In the genomic region with DNA sequence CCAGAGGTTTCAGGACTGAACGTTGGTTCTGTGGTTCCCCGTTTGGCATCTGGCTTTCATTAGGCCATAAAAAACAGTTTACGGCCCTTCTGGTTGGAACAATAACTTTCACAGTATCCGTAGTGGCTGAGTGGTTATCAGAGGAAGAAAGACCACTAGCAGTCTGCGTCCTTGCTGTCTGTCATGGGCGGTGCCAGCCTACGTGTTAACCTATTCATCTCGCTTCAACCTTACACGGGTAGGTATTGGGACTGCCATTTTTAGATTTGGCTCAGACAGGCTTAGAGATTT, we compare ENCODE assay signal across 17 cellular contexts. TPM values are rescaled to one million over a fixed set of nuclear protein-coding genes. Genes with fewer than 3 reads are reported as not detected.
DNase-seq lines count a peak whose midpoint lies in the region; FAIRE-seq and TF ChIP-seq lines count a peak whose summit lies in the region.
"Had no signal": no experiment of that assay in that cellular context is flagged by ENCODE, and none has a peak within 500 bp of the region (broad histone marks: within the 10 kb centered on the region; RNA-seq: fewer than 3 reads in every experiment).

No MANE protein-coding gene starts in this region.

- peak overlapping the region; percentile 73 for H3K27ac Mint-ChIP-seq in mesothelial cell of epicardium
- H3K27ac Mint-ChIP-seq in T-helper 2 cell treated with Interferon-gamma antibody and Interleukin-4, amounts not matched to agents 5 μg/mL and 100 μg/mL, for 36 hours = no peak overlapping the region
- no peak overlapping the region for H3K27ac Mint-ChIP-seq in Calu3 (ENCODE audit: unreplicated experiment)
- H3K27ac Mint-ChIP-seq: activated CD8-positive, alpha-beta T cell treated with anti-CD3 and anti-CD28 coated beads, Interleukin-2, amount 10 ng/mL, durations not matched to agents 7 days and 5 days; stimulated activated memory B cell treated with anti-CD40 and anti-IgM and Interleukin-4, amounts not matched to agents 10 μg/mL and 1 μg/mL and 100 μg/mL, for 72 hours had no signal

- in situ Hi-C loops in KBM-7 (cut with MboI; ENCODE audit: low pct_unique_long_range_greater_than_20kb, low sequenced_read_pairs) = no loop called here

- H3K4me3 Mint-ChIP-seq in mesothelial cell of epicardium = no peak overlapping the region
- H3K4me3 Mint-ChIP-seq in T-helper 2 cell treated with Interferon-gamma antibody and Interleukin-4, amounts not matched to agents 5 μg/mL and 100 μg/mL, for 36 hours = no peak overlapping the region
- H3K4me3 Mint-ChIP-seq in Calu3 (ENCODE audit: low read depth, unreplicated experiment) = no peak overlapping the region
- H3K4me3 Mint-ChIP-seq: activated CD8-positive, alpha-beta T cell treated with anti-CD3 and anti-CD28 coated beads, Interleukin-2, amount 10 ng/mL, durations not matched to agents 7 days and 5 days; stimulated activated memory B cell treated with anti-CD40 and anti-IgM and Interleukin-4, amounts not matched to agents 10 μg/mL and 1 μg/mL and 100 μg/mL, for 72 hours had no signal

- H3K9me3 Mint-ChIP-seq in mesothelial cell of epicardium = no peaks in the 10 kb centered on the region
- no peaks in the 10 kb centered on the region for H3K9me3 Mint-ChIP-seq in T-helper 2 cell treated with Interferon-gamma antibody and Interleukin-4, amounts not matched to agents 5 μg/mL and 100 μg/mL, for 36 hours
- H3K9me3 Mint-ChIP-seq in Calu3 (ENCODE audit: low read depth, unreplicated experiment) = no peaks in the 10 kb centered on the region
- H3K9me3 Mint-ChIP-seq: stimulated activated memory B cell treated with anti-CD40 and anti-IgM and Interleukin-4, amounts not matched to agents 10 μg/mL and 1 μg/mL and 100 μg/mL, for 72 hours had no signal

- H3K27me3 Mint-ChIP-seq in mesothelial cell of epicardium (ENCODE audit: low read depth) (no peaks in the 10 kb centered on the region), Calu3 (ENCODE audit: unreplicated experiment) (no peaks in the 10 kb centered on the region)
- no peaks in the 10 kb centered on the region for H3K27me3 Mint-ChIP-seq in T-helper 2 cell treated with Interferon-gamma antibody and Interleukin-4, amounts not matched to agents 5 μg/mL and 100 μg/mL, for 36 hours (ENCODE audit: low read depth)
- H3K27me3 Mint-ChIP-seq: stimulated activated memory B cell treated with anti-CD40 and anti-IgM and Interleukin-4, amounts not matched to agents 10 μg/mL and 1 μg/mL and 100 μg/mL, for 72 hours had no signal

- no peaks in the 10 kb centered on the region for H3K27me3 ChIP-seq in ascending aorta

- H3K4me3 ChIP-seq in ascending aorta = no peak overlapping the region

- BruUV-seq in Calu3 (replicated peaks; lab: Mats Ljungman, UMichigan) = no TSS peak

- H3K27ac ChIP-seq in ascending aorta = peak overlapping the region; percentile 87 to 89
- H3K27ac ChIP-seq: epithelial cell of prostate, KMS-11 had no signal

- H3K36me3 Mint-ChIP-seq in mesothelial cell of epicardium (no peaks in the 10 kb centered on the region), Calu3 (ENCODE audit: insufficient read depth, unreplicated experiment) (peaks cover 12% of the 10 kb centered on the region)
- H3K36me3 Mint-ChIP-seq in T-helper 2 cell treated with Interferon-gamma antibody and Interleukin-4, amounts not matched to agents 5 μg/mL and 100 μg/mL, for 36 hours (ENCODE audit: low read depth) = no peaks in the 10 kb centered on the region
- H3K36me3 Mint-ChIP-seq: stimulated activated memory B cell treated with anti-CD40 and anti-IgM and Interleukin-4, amounts not matched to agents 10 μg/mL and 1 μg/mL and 100 μg/mL, for 72 hours had no signal

- H3K9me3 ChIP-seq in ascending aorta = no peaks in the 10 kb centered on the region

- peaks cover 39% of the 10 kb centered on the region for H3K4me1 Mint-ChIP-seq in mesothelial cell of epicardium
- H3K4me1 Mint-ChIP-seq in T-helper 2 cell treated with Interferon-gamma antibody and Interleukin-4, amounts not matched to agents 5 μg/mL and 100 μg/mL, for 36 hours (ENCODE audit: low read depth) = no peaks in the 10 kb centered on the region
- H3K4me1 Mint-ChIP-seq in Calu3 (ENCODE audit: low read depth, unreplicated experiment) = peaks cover 66% of the 10 kb centered on the region
- H3K4me1 Mint-ChIP-seq: stimulated activated memory B cell treated with anti-CD40 and anti-IgM and Interleukin-4, amounts not matched to agents 10 μg/mL and 1 μg/mL and 100 μg/mL, for 72 hours had no signal

- H3K4me1 ChIP-seq in ascending aorta = peaks cover 7 to 26% of the 10 kb centered on the region in 2 donors

- DNase-seq in AG08395 (ENCODE audit: low spot score) = peak; percentile 70
- peak; percentile 42 for DNase-seq in KBM-7
- no peak for DNase-seq in ascending aorta (ENCODE audit: low spot score in 2 of 2)
- no peak for DNase-seq in mesothelial cell of epicardium (ENCODE audit: low spot score in 2 of 2, unreplicated experiment in 2 of 2)
- no peak for DNase-seq in T-helper 2 cell treated with Interferon-gamma antibody and Interleukin-4, amounts not matched to agents 5 μg/mL and 100 μg/mL, for 36 hours (ENCODE audit: low spot score)
- DNase-seq in activated CD8-positive, alpha-beta memory T cell treated with anti-CD3 and anti-CD28 coated beads, Interleukin-2, amount 50 U/mL, for 48 hours = no peak
- DNase-seq in Calu3 = no peak
- no peak for DNase-seq in HTR-8/SVneo (ENCODE audit: insufficient read length, low spot score)
- DNase-seq: activated CD8-positive, alpha-beta T cell treated with anti-CD3 and anti-CD28 coated beads, Interleukin-2, amount 10 ng/mL, durations not matched to agents 7 days and 5 days; DMS 273 treated with DMSO at 0.1 percent for 48 hours; NCI-H187 treated with DMSO at 0.1 percent for 48 hours; NCI-H524 treated with DMSO at 0.1 percent for 48 hours had no signal

- TF ChIP-seq CTCF in ascending aorta (IDR thresholded peaks at IDR 0.05) = no peak
- TF ChIP-seq CTCF in mesothelial cell of epicardium (IDR thresholded peaks at IDR 0.05; ENCODE audit: unreplicated experiment) = no peak
- TF ChIP-seq CTCF in Calu3 (IDR thresholded peaks at IDR 0.05; ENCODE audit: unreplicated experiment) = no peak

- CTCF ChIA-PET in Calu3 (lab: Charles Lee) = interaction anchor here (1.6 kb wide), 1 partner anchor 12 kb away, joined by 5 read pairs; no protein-coding TSS in a partner anchor

- H3K36me3 ChIP-seq in ascending aorta = no peaks in the 10 kb centered on the region

- intact Hi-C loops in ascending aorta (cut with DNase I) (loop anchor here (2.0 kb wide), 1 partner anchor 20 kb away; no protein-coding TSS in a partner anchor), Calu3 (cut with micrococcal nuclease; ENCODE audit: unreplicated experiment) (loop anchor here (5.0 kb wide), 1 partner anchor 45 kb away; the partner anchor contains the start of gene ROCK2)

- FAIRE-seq in HTR-8/SVneo (lab: Jason Lieb, UNC) = no peak
- FAIRE-seq: colon, islet of Langerhans had no signal

RNA-seq across cellular contexts. Expression of gene ROCK2, which starts 42.6 kb away (rescaled TPM):
- total RNA-seq in ascending aorta (33.0 TPM), mesothelial cell of epicardium (37.5 to 46.3 TPM (median 45.4 TPM) in 3 replicates), Calu3 (2022) (30.8 and 35.3 TPM in 2 replicates)

Comparison
In these comparisons a context has a peak if more than half of its experiments do, and no peak if none do; other contexts are left out.
1. DNase-seq: peak in AG08395 (single experiment) and KBM-7 (single experiment); none in ascending aorta (0 of 2), mesothelial cell of epicardium (0 of 2), T-helper 2 cell treated with Interferon-gamma antibody and Interleukin-4, amounts not matched to agents 5 μg/mL and 100 μg/mL, for 36 hours (single experiment), activated CD8-positive, alpha-beta memory T cell treated with anti-CD3 and anti-CD28 coated beads, Interleukin-2, amount 50 U/mL, for 48 hours (single experiment), Calu3 (single experiment) and HTR-8/SVneo (single experiment).